In the genomic region with DNA sequence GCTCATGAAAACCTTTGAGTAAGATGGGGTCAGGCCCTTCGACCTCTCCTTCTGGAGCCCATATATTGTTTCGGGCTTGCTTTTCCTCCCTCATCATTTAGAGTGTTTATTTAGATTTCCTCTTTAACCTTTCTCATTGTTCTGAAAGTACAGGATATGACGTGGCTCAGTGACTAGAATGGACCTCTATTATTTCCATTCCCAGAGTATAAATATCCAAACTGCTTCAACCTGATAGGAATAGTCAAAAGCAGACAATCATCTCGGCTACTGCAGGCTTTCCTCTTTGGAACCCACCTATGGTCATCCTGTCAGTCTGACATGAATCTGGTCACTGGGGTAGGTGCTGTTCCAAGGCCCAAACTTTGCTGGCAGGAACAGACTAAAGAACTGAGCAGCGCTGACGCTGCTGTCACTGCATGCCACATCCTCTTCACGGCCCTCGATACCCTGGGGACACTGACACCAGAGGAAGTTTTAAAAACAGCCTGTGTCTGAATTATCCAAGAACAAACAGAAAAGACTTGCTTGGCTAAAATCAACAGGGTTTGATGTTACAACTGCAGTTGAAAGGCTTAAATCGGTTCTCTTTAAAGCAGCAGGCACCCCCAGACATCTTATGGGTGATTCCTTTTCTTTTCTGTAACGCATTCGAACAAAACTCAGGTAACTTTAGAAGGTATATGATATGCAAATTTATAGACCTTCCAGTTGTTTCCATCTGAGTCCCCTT, we compare ENCODE assay signal across 1 cellular context.
TF ChIP-seq lines count a peak whose summit lies in the region.

No MANE protein-coding gene starts in this region.

TF ChIP-seq in HepG2, 621 proteins besides CTCF, POLR2A, EP300 and RAD21:
- TF ChIP-seq ZNF282 (IDR thresholded peaks at IDR 0.05; ENCODE audit: partially characterized antibody), result no peak
- TF ChIP-seq CREB1 (IDR thresholded peaks at IDR 0.05), result peak; percentile 45; the same call in 1 of the 2 replicates
- no peak for TF ChIP-seq CREB1 (CRISPR knock-in tag; IDR thresholded peaks at IDR 0.05)
- no peak for TF ChIP-seq ZNF468 (CRISPR knock-in tag; IDR thresholded peaks at IDR 0.05)
